In the genomic region with DNA sequence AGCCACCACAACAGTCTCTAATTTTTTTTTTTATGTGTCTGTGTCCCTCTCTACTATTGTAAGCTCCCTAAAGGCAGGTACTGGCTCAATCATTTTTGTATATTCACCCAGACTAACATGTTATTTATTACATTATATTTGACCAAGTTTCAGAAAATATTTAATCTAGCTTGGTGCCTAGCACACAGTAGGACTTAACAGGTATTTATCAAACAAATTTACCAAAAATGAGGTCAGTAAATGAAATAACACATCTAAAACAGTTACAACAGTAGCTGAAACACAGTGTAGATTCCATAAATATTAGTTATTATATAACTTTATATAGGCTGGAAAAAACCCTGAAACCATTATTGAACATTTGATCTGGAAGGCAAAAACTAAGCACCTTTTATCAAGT, we compare ENCODE assay signal across 11 cellular contexts. TPM values are rescaled to one million over a fixed set of nuclear protein-coding genes. Genes with fewer than 3 reads are reported as not detected.
DNase-seq lines count a peak whose midpoint lies in the region; ATAC-seq and TF ChIP-seq lines count a peak whose summit lies in the region.
"Had no signal": no experiment of that assay in that cellular context is flagged by ENCODE, and none has a peak within 500 bp of the region (broad histone marks: within the 10 kb centered on the region; RNA-seq: fewer than 3 reads in every experiment).

No MANE protein-coding gene starts in this region.

- peaks cover 76% of the 10 kb centered on the region for H3K79me2 ChIP-seq in GM23338 (replicated peaks; ENCODE audit: insufficient read depth)

- H3K27me3 ChIP-seq in BLaER1 treated with 17β-estradiol and CSF1 and Interleukin-3, amounts not matched to agents 10 nM and 100 nM: no peaks in the 10 kb centered on the region
- H3K27me3 ChIP-seq in GM23338 (ENCODE audit: insufficient read depth) (no peaks in the 10 kb centered on the region), neuronal stem cell (ENCODE audit: control insufficient read depth in 3 of 3, insufficient read depth in 3 of 3, low read depth in 1 of 3, low read length in 3 of 3) (no peaks in the 10 kb centered on the region)
- H3K27me3 ChIP-seq in naive thymus-derived CD4-positive, alpha-beta T cell (ENCODE audit: control insufficient read depth in 2 of 2, insufficient read depth in 2 of 2, low read length in 2 of 2): no peaks in the 10 kb centered on the region

- peak overlapping the region; percentile 90 for H3K27ac Mint-ChIP-seq in GM23338
- no peak overlapping the region for H3K27ac Mint-ChIP-seq in activated CD8-positive, alpha-beta T cell treated with anti-CD3 and anti-CD28 coated beads, Interleukin-2, amount 10 ng/mL, durations not matched to agents 7 days and 5 days
- H3K27ac Mint-ChIP-seq in naive thymus-derived CD4-positive, alpha-beta T cell: peak overlapping the region in 1 of 9 donors; percentile 66

- H3K4me3 Mint-ChIP-seq in GM23338: peak overlapping the region; percentile 53
- H3K4me3 Mint-ChIP-seq in activated CD8-positive, alpha-beta T cell treated with anti-CD3 and anti-CD28 coated beads, Interleukin-2, amount 10 ng/mL, durations not matched to agents 7 days and 5 days: peak overlapping the region; percentile 48
- peak overlapping the region in 7 of 10 donors; percentile 29 to 80 (median 64) for H3K4me3 Mint-ChIP-seq in naive thymus-derived CD4-positive, alpha-beta T cell

- no peak overlapping the region for H2BK12ac ChIP-seq in neuronal stem cell (ENCODE audit: low read length)

- POLR2A ChIA-PET in activated CD8-positive, alpha-beta T cell treated with anti-CD3 and anti-CD28 coated beads, Interleukin-2, amount 10 ng/mL, durations not matched to agents 7 days and 5 days (lab: Charles Lee): interaction anchor here (0.7 kb wide), 1 partner anchor 528 kb away, joined by 3 read pairs; no protein-coding TSS in a partner anchor
- POLR2A ChIA-PET in naive thymus-derived CD4-positive, alpha-beta T cell (lab: Charles Lee): no interaction called here

- H4K20me1 ChIP-seq in BLaER1 treated with 17β-estradiol and CSF1 and Interleukin-3, amounts not matched to agents 10 nM and 100 nM: peaks cover 46 to 73% (median 57%) of the 10 kb centered on the region in 11 experiments; a peak in 21 of 22 replicates
- peaks cover 19% of the 10 kb centered on the region for H4K20me1 ChIP-seq in GM23338 (replicated peaks; ENCODE audit: insufficient read depth)

- no peaks in the 10 kb centered on the region for H3K9me3 Mint-ChIP-seq in GM23338
- no peaks in the 10 kb centered on the region for H3K9me3 Mint-ChIP-seq in activated CD8-positive, alpha-beta T cell treated with anti-CD3 and anti-CD28 coated beads, Interleukin-2, amount 10 ng/mL, durations not matched to agents 7 days and 5 days (ENCODE audit: insufficient read depth)
- H3K9me3 Mint-ChIP-seq in naive thymus-derived CD4-positive, alpha-beta T cell: no peaks in the 10 kb centered on the region

- no peaks in the 10 kb centered on the region for H3K27me3 Mint-ChIP-seq in GM23338 (ENCODE audit: insufficient read depth, low read depth, poor library complexity)
- no peaks in the 10 kb centered on the region for H3K27me3 Mint-ChIP-seq in activated CD8-positive, alpha-beta T cell treated with anti-CD3 and anti-CD28 coated beads, Interleukin-2, amount 10 ng/mL, durations not matched to agents 7 days and 5 days (ENCODE audit: low read depth)
- no peaks in the 10 kb centered on the region for H3K27me3 Mint-ChIP-seq in naive thymus-derived CD4-positive, alpha-beta T cell

- CTCF ChIA-PET in activated CD8-positive, alpha-beta T cell treated with anti-CD3 and anti-CD28 coated beads, Interleukin-2, amount 10 ng/mL, durations not matched to agents 7 days and 5 days (lab: Charles Lee): interaction anchor here (0.9 to 1.8 kb wide), 2 partner anchors 10 to 21 kb away, joined by 3 to 8 read pairs; no protein-coding TSS in a partner anchor
- CTCF ChIA-PET in naive thymus-derived CD4-positive, alpha-beta T cell (lab: Charles Lee): no interaction called here

- H3K79me1 ChIP-seq in neuronal stem cell (ENCODE audit: low read depth, low read length): peaks cover 7% of the 10 kb centered on the region

- H3K14ac ChIP-seq in neuronal stem cell (ENCODE audit: low read length): no peak overlapping the region

- no peak overlapping the region for H4K8ac ChIP-seq in neuronal stem cell (ENCODE audit: low read depth, low read length)

- H2AK5ac ChIP-seq in neuronal stem cell (ENCODE audit: low read depth, low read length): no peak overlapping the region

- ATAC-seq in GM23338: no peak
- no peak for ATAC-seq in activated CD8-positive, alpha-beta T cell treated with anti-CD3 and anti-CD28 coated beads, Interleukin-2, amount 10 ng/mL, durations not matched to agents 7 days and 5 days
- ATAC-seq in naive thymus-derived CD4-positive, alpha-beta T cell: no peak
- ATAC-seq: Right ventricle myocardium inferior had no signal

- H2BK5ac ChIP-seq in neuronal stem cell (ENCODE audit: low read length): no peak overlapping the region

- intact Hi-C loops in naive thymus-derived CD4-positive, alpha-beta T cell (cut with micrococcal nuclease): loop anchor here in 1 of 2 donors (5.0 kb wide), 2 partner anchors 851 to 1321 kb away; a partner anchor contains a TSS

- no peak overlapping the region for H2BK15ac ChIP-seq in neuronal stem cell (ENCODE audit: low read length)

- no peaks in the 10 kb centered on the region for H3K9me2 ChIP-seq in GM23338 (ENCODE audit: insufficient read depth)

- H2BK120ac ChIP-seq in neuronal stem cell (ENCODE audit: low read depth, low read length): no peak overlapping the region

- no peaks in the 10 kb centered on the region for H3K9me3 ChIP-seq in BLaER1 treated with 17β-estradiol and CSF1 and Interleukin-3, amounts not matched to agents 10 nM and 100 nM (replicated peaks in 1 of 11)
- no peaks in the 10 kb centered on the region for H3K9me3 ChIP-seq in naive thymus-derived CD4-positive, alpha-beta T cell (ENCODE audit: control insufficient read depth in 2 of 3, low read length in 3 of 3)
- H3K9me3 ChIP-seq in neuronal stem cell (replicated peaks in 1 of 2; ENCODE audit: control insufficient read depth in 2 of 2, insufficient read depth in 1 of 2, low read depth in 1 of 2, low read length in 2 of 2): no peaks in the 10 kb centered on the region
- H3K9me3 ChIP-seq: Caco-2 had no signal

- H3F3A ChIP-seq in GM23338 (replicated peaks; ENCODE audit: low read depth): peaks cover 4% of the 10 kb centered on the region; the same call in 1 of the 2 replicates

- H3K4ac ChIP-seq in neuronal stem cell (ENCODE audit: low read length): no peak overlapping the region

- H3K36me3 ChIP-seq in BLaER1 treated with 17β-estradiol and CSF1 and Interleukin-3, amounts not matched to agents 10 nM and 100 nM: peaks cover 11 to 58% (median 35%) of the 10 kb centered on the region in 11 experiments; a peak in 21 of 22 replicates
- no peaks in the 10 kb centered on the region for H3K36me3 ChIP-seq in GM23338 (ENCODE audit: insufficient read depth)
- peaks cover 0 to 7% (median 0%) of the 10 kb centered on the region in 3 experiments for H3K36me3 ChIP-seq in naive thymus-derived CD4-positive, alpha-beta T cell (ENCODE audit: control insufficient read depth in 2 of 3, insufficient read depth in 3 of 3, low read length in 3 of 3)
- H3K36me3 ChIP-seq in neuronal stem cell (replicated peaks in 1 of 2; ENCODE audit: control insufficient read depth in 2 of 2, insufficient read depth in 2 of 2, low read length in 2 of 2): peaks cover 0 to 29% of the 10 kb centered on the region in 2 donors

- H3K9ac ChIP-seq in BLaER1 treated with 17β-estradiol and CSF1 and Interleukin-3, amounts not matched to agents 10 nM and 100 nM: peak overlapping the region in 8 of 11 experiments; percentile 1 to 94 (median 36); a peak in 8 of 22 replicates
- no peak overlapping the region for H3K9ac ChIP-seq in neuronal stem cell (ENCODE audit: low read depth, low read length, poor library complexity)

- H3K4me3 ChIP-seq in BLaER1 treated with 17β-estradiol and CSF1 and Interleukin-3, amounts not matched to agents 10 nM and 100 nM: peak overlapping the region in 8 of 10 experiments; percentile 8 to 98 (median 86); a peak in 11 of 20 replicates
- peak overlapping the region; percentile 97 for H3K4me3 ChIP-seq in GM23338
- H3K4me3 ChIP-seq in naive thymus-derived CD4-positive, alpha-beta T cell (ENCODE audit: low read length): no peak overlapping the region
- H3K4me3 ChIP-seq in neuronal stem cell (ENCODE audit: low read length in 2 of 2): no peak overlapping the region

- no peak overlapping the region for H4K91ac ChIP-seq in neuronal stem cell (ENCODE audit: low read depth, low read length, poor library complexity)

- H3K27ac ChIP-seq in BLaER1 treated with 17β-estradiol and CSF1 and Interleukin-3, amounts not matched to agents 10 nM and 100 nM: peak overlapping the region in 6 of 11 experiments; percentile 0 to 59 (median 22); a peak in 6 of 22 replicates
- H3K27ac ChIP-seq in GM23338 (ENCODE audit: low read depth): 0 out of 2 replicates have a peak overlapping the region, but pooled peaks have one; percentile 21
- H3K27ac ChIP-seq in naive thymus-derived CD4-positive, alpha-beta T cell (ENCODE audit: low read depth, low read length): no peak overlapping the region
- H3K27ac ChIP-seq in neuronal stem cell (replicated peaks; ENCODE audit: low read length): no peak overlapping the region

- DNase-seq in GM23338 (ENCODE audit: low spot score): no peak
- DNase-seq in activated CD8-positive, alpha-beta T cell treated with anti-CD3 and anti-CD28 coated beads, Interleukin-2, amount 10 ng/mL, durations not matched to agents 7 days and 5 days: no peak
- no peak for DNase-seq in naive thymus-derived CD4-positive, alpha-beta T cell
- DNase-seq in DMS 273 (lab: John Stamatoyannopoulos, UW; ENCODE audit: unreplicated experiment): no peak
- no peak for DNase-seq in NCI-H345 (lab: John Stamatoyannopoulos, UW)
- no peak for DNase-seq in neuronal stem cell (ENCODE audit: low spot score)
- no peak for DNase-seq in stimulated activated CD4-positive, alpha-beta T cell treated with anti-CD3 and anti-CD28 coated beads, Interleukin-4, amount 100 ng/mL, for 4 hours
- DNase-seq: Caco-2, HCEC 1CT had no signal

- no peak overlapping the region for H3K23ac ChIP-seq in neuronal stem cell (ENCODE audit: low read depth, low read length, poor library complexity)

- peaks cover 3% of the 10 kb centered on the region; the same call in 2 of the 3 replicates for H3K36me3 Mint-ChIP-seq in GM23338 (ENCODE audit: low read depth)
- peaks cover 37% of the 10 kb centered on the region for H3K36me3 Mint-ChIP-seq in activated CD8-positive, alpha-beta T cell treated with anti-CD3 and anti-CD28 coated beads, Interleukin-2, amount 10 ng/mL, durations not matched to agents 7 days and 5 days (ENCODE audit: low read depth)
- peaks cover 0 to 18% (median 12%) of the 10 kb centered on the region in 5 donors for H3K36me3 Mint-ChIP-seq in naive thymus-derived CD4-positive, alpha-beta T cell

- no peak for TF ChIP-seq CTCF in GM23338 (conservative IDR thresholded peaks at IDR 0.05; ENCODE audit: low read depth in 2 of 2)

- H3K4me1 Mint-ChIP-seq in GM23338: peaks cover 32% of the 10 kb centered on the region
- peaks cover 48% of the 10 kb centered on the region for H3K4me1 Mint-ChIP-seq in activated CD8-positive, alpha-beta T cell treated with anti-CD3 and anti-CD28 coated beads, Interleukin-2, amount 10 ng/mL, durations not matched to agents 7 days and 5 days (ENCODE audit: low read depth)
- H3K4me1 Mint-ChIP-seq in naive thymus-derived CD4-positive, alpha-beta T cell: peaks cover 22 to 53% (median 34%) of the 10 kb centered on the region in 7 donors

- peak overlapping the region; percentile 75 to 98 (median 90) for H3K4me2 ChIP-seq in BLaER1 treated with 17β-estradiol and CSF1 and Interleukin-3, amounts not matched to agents 10 nM and 100 nM
- H3K4me2 ChIP-seq in GM23338 (peak overlapping the region; percentile 89), neuronal stem cell (ENCODE audit: insufficient read depth, low read length, poor library complexity, severe bottlenecking) (no peak overlapping the region)

- H3K4me1 ChIP-seq in BLaER1 treated with 17β-estradiol and CSF1 and Interleukin-3, amounts not matched to agents 10 nM and 100 nM: peaks cover 27 to 60% (median 37%) of the 10 kb centered on the region in 10 experiments
- peaks cover 32% of the 10 kb centered on the region for H3K4me1 ChIP-seq in GM23338 (ENCODE audit: insufficient read depth)
- peaks cover 16 to 26% of the 10 kb centered on the region in 2 donors for H3K4me1 ChIP-seq in naive thymus-derived CD4-positive, alpha-beta T cell (ENCODE audit: control insufficient read depth in 2 of 2, insufficient read depth in 2 of 2, low read length in 2 of 2)
- peaks cover 2% of the 10 kb centered on the region in 2 donors for H3K4me1 ChIP-seq in neuronal stem cell (ENCODE audit: control insufficient read depth in 2 of 2, insufficient read depth in 1 of 2, low read depth in 1 of 2, low read length in 2 of 2)
- H3K4me1 ChIP-seq: Caco-2 had no signal

- no peak overlapping the region for H3K18ac ChIP-seq in neuronal stem cell (ENCODE audit: low read length)

- H2AFZ ChIP-seq in GM23338 (no peak overlapping the region), neuronal stem cell (ENCODE audit: low read length) (no peak overlapping the region)

RNA-seq across cellular contexts. Expression of a gene that starts 2.7 kb away (rescaled TPM):
- 121 and 129 TPM in 2 replicates for total RNA-seq in GM23338 (2014; rRNA removed; shearing (Covaris generic))
- polyA plus RNA-seq in GM23338 (2016; fragmentation: Nextera tagmentation; extraction: Ambion mirVana): 198 and 217 TPM in 2 replicates
- 100 to 1,000 TPM; 153 to 157 TPM for total RNA-seq in activated CD8-positive, alpha-beta T cell treated with anti-CD3 and anti-CD28 coated beads, Interleukin-2, amount 10 ng/mL, durations not matched to agents 7 days and 5 days
- total RNA-seq in naive thymus-derived CD4-positive, alpha-beta T cell: 100 to 1,000 TPM in 4 of 5 experiments, 10 to 100 TPM in 1; 93.1 to 194 (median 122) TPM
- 10 to 100 TPM; 58.5 to 71.5 TPM for polyA plus RNA-seq in naive thymus-derived CD4-positive, alpha-beta T cell
- 112 TPM for polyA plus RNA-seq in neuronal stem cell (2013, experiment 1 of 2)
- 115 TPM for polyA plus RNA-seq in neuronal stem cell (2013, experiment 2 of 2)

Comparison
In these comparisons a context has a peak if more than half of its experiments do, and no peak if none do; other contexts are left out.
1. H3K27ac ChIP-seq: peak in BLaER1 treated with 17β-estradiol and CSF1 and Interleukin-3, amounts not matched to agents 10 nM and 100 nM (6 of 11) and GM23338 (single experiment); none in naive thymus-derived CD4-positive, alpha-beta T cell (single experiment) and neuronal stem cell (single experiment).
2. H3K4me3 ChIP-seq: peak in BLaER1 treated with 17β-estradiol and CSF1 and Interleukin-3, amounts not matched to agents 10 nM and 100 nM (8 of 10) and GM23338 (single experiment); none in naive thymus-derived CD4-positive, alpha-beta T cell (single experiment) and neuronal stem cell (0 of 2).
3. Peak in every context shown above with its lines, with median percentiles within 50 percentile points of each other: H3K4me3 Mint-ChIP-seq.